ENCODE assay signal across 1 cellular context in genomic region chr11:16604784-16605439, GRCh38.
TF ChIP-seq lines count a peak whose summit lies in the region.

No MANE protein-coding gene starts in this region.

TF ChIP-seq in HEK293, 187 proteins besides CTCF, POLR2A, EP300 and RAD21 (continued from another document):
- no peak for TF ChIP-seq TSHZ1 (tag by site-specific recombination; IDR thresholded peaks at IDR 0.05; ENCODE audit: borderline replicate concordance)
- peak; percentile 58; the same call in 1 of the 2 replicates for TF ChIP-seq REST (tag by site-specific recombination; IDR thresholded peaks at IDR 0.05)
- TF ChIP-seq ZNF660 (tag by site-specific recombination; IDR thresholded peaks at IDR 0.05) = peak; percentile 26; the same call in 1 of the 2 replicates
- TF ChIP-seq ZNF639 (tag by site-specific recombination; IDR thresholded peaks at IDR 0.05) = no peak
- TF ChIP-seq ZNF560 (tag by site-specific recombination; IDR thresholded peaks at IDR 0.05; ENCODE audit: borderline replicate concordance) = no peak
- TF ChIP-seq ZNF501 (tag by site-specific recombination; IDR thresholded peaks at IDR 0.05) = no peak; the same call in 1 of the 2 replicates
- peak; percentile 65; the same call in 1 of the 2 replicates for TF ChIP-seq BCL11A (tag by site-specific recombination; IDR thresholded peaks at IDR 0.05; ENCODE audit: low read depth)
- 0 out of 2 replicates have a peak, but pooled peaks have one; percentile 42 for TF ChIP-seq KLF16 (tag by site-specific recombination; IDR thresholded peaks at IDR 0.05)
- TF ChIP-seq ZBTB8A (tag by site-specific recombination; IDR thresholded peaks at IDR 0.05) = peak; percentile 92
- TF ChIP-seq ZNF48 (tag by site-specific recombination; IDR thresholded peaks at IDR 0.05) = no peak
- TF ChIP-seq GLI2 (tag by site-specific recombination; IDR thresholded peaks at IDR 0.05; ENCODE audit: borderline replicate concordance, low read depth) = no peak
- TF ChIP-seq ZNF747 (tag by site-specific recombination; IDR thresholded peaks at IDR 0.05) = no peak
- TF ChIP-seq SETDB1 (IDR thresholded peaks at IDR 0.05; ENCODE audit: insufficient read length, low read length) = no peak
- TF ChIP-seq ZNF692 (tag by site-specific recombination; IDR thresholded peaks at IDR 0.05) = no peak
- no peak for TF ChIP-seq ZFP3 (tag by site-specific recombination; IDR thresholded peaks at IDR 0.05; ENCODE audit: low read depth)
- TF ChIP-seq ZBTB48 (tag by site-specific recombination; IDR thresholded peaks at IDR 0.05) = peak; percentile 59; the same call in 1 of the 2 replicates
- TF ChIP-seq ZNF398 (tag by site-specific recombination; IDR thresholded peaks at IDR 0.05) = no peak
- TF ChIP-seq ZNF157 (tag by site-specific recombination; IDR thresholded peaks at IDR 0.05) = no peak
- no peak for TF ChIP-seq OSR2 (tag by site-specific recombination; IDR thresholded peaks at IDR 0.05)
- TF ChIP-seq ZNF2 (tag by site-specific recombination; IDR thresholded peaks at IDR 0.05) = no peak
- TF ChIP-seq ZSCAN5A (tag by site-specific recombination; IDR thresholded peaks at IDR 0.05) = no peak
- TF ChIP-seq ZSCAN30 (tag by site-specific recombination; IDR thresholded peaks at IDR 0.05) = 0 out of 2 replicates have a peak, but pooled peaks have one; percentile 21
- no peak for TF ChIP-seq ZFP69B (tag by site-specific recombination; IDR thresholded peaks at IDR 0.05)
- peak; percentile 31 for TF ChIP-seq ZNF335 (tag by site-specific recombination; conservative IDR thresholded peaks at IDR 0.05)
- no peak for TF ChIP-seq ZNF621 (tag by site-specific recombination; IDR thresholded peaks at IDR 0.05)
- 0 out of 2 replicates have a peak, but pooled peaks have one; percentile 1 for TF ChIP-seq SP2 (tag by site-specific recombination; IDR thresholded peaks at IDR 0.05)
- no peak for TF ChIP-seq PRDM1 (tag by site-specific recombination; IDR thresholded peaks at IDR 0.05)
- TF ChIP-seq ZNF155 (tag by site-specific recombination; IDR thresholded peaks at IDR 0.05) = no peak
- TF ChIP-seq MEIS1 (CRISPR knock-in tag; IDR thresholded peaks at IDR 0.05; ENCODE audit: borderline replicate concordance) = no peak
- no peak for TF ChIP-seq ZNF664 (tag by site-specific recombination; IDR thresholded peaks at IDR 0.05)
